In the genomic region with DNA sequence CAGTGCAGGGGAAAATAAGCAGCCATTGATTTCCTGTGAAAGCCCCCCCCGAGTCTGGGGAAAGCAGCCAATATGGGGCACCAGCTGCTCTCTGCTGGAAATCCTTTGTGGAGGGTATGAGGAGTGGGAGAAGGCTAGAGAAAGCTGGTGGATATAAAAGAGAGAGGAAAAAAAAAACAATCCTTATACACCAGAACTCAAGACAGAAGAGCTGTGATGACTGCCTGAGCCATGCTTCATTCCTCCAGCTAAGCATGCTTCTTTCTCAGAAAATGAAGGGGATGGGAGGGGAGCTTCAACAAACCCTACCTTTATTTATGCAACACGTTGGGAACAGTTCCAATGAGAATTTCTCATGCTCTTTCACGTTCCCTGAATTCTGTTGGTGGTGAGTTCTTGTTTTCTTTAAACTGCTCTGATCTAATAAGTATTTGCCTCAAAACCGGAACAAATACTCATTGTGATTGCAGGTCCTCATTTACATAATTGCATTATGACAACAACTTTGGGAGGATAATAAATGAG, we compare ENCODE assay signal across 21 cellular contexts.
A peak's percentile ranks its signal among the peaks of the same experiment; 100 is the strongest.
DNase-seq lines count a peak whose midpoint lies in the region; ATAC-seq and TF ChIP-seq lines count a peak whose summit lies in the region.
"Had no signal": no experiment of that assay in that cellular context is flagged by ENCODE, and none has a peak within 500 bp of the region (broad histone marks: within the 10 kb centered on the region; RNA-seq: fewer than 3 reads in every experiment).

No MANE protein-coding gene starts in this region.

- H3K36me3 ChIP-seq in neuronal stem cell (replicated peaks in 1 of 2; ENCODE audit: control insufficient read depth in 2 of 2, insufficient read depth in 2 of 2, low read length in 2 of 2) = no peaks in the 10 kb centered on the region
- H3K36me3 ChIP-seq: adrenal gland, heart right ventricle, sigmoid colon had no signal

- peaks cover 14% of the 10 kb centered on the region for H3K36me3 Mint-ChIP-seq in glutamatergic neuron (ENCODE audit: unreplicated experiment)
- H3K36me3 Mint-ChIP-seq: CD8-positive, alpha-beta T cell; immature natural killer cell had no signal

- peaks cover 2% of the 10 kb centered on the region for H3K9me3 Mint-ChIP-seq in glutamatergic neuron (ENCODE audit: unreplicated experiment)

- peak overlapping the region; percentile 71 for H3K27ac ChIP-seq in neuronal stem cell (replicated peaks; ENCODE audit: low read length)
- H3K27ac ChIP-seq: adrenal gland, heart right ventricle, sigmoid colon had no signal

- peak overlapping the region; percentile 82 for H3K27ac Mint-ChIP-seq in glutamatergic neuron (ENCODE audit: unreplicated experiment)
- H3K27ac Mint-ChIP-seq: CD8-positive, alpha-beta T cell; immature natural killer cell; T-helper 2 cell treated with Interferon-gamma antibody and Interleukin-4, amounts not matched to agents 5 μg/mL and 100 μg/mL, for 36 hours; WTC11 had no signal

- H2AFZ ChIP-seq in neuronal stem cell (ENCODE audit: low read length) = peak overlapping the region; percentile 59

- no peak for TF ChIP-seq CTCF in astrocyte of the cerebellum (IDR thresholded peaks at IDR 0.05; ENCODE audit: low read depth, low read length, missing control alignments)
- no peak for TF ChIP-seq CTCF in glutamatergic neuron (IDR thresholded peaks at IDR 0.05; ENCODE audit: partially characterized antibody, unreplicated experiment)

- H3K18ac ChIP-seq in neuronal stem cell (ENCODE audit: low read length) = no peak overlapping the region

- in situ Hi-C loops in G401 (cut with HindIII; ENCODE audit: low sequenced_read_pairs) = no loop called here
- in situ Hi-C loops in astrocyte of the cerebellum (cut with HindIII; ENCODE audit: low sequenced_read_pairs) = no loop called here

- no peak overlapping the region for H4K91ac ChIP-seq in neuronal stem cell (ENCODE audit: low read depth, low read length, poor library complexity)

- no peak overlapping the region for H3K4me2 ChIP-seq in neuronal stem cell (ENCODE audit: insufficient read depth, low read length, poor library complexity, severe bottlenecking)

- no peak overlapping the region for H4K8ac ChIP-seq in neuronal stem cell (ENCODE audit: low read depth, low read length)

- no peak overlapping the region for H2BK12ac ChIP-seq in neuronal stem cell (ENCODE audit: low read length)

- no peaks in the 10 kb centered on the region for H3K27me3 ChIP-seq in neuronal stem cell (ENCODE audit: control insufficient read depth in 3 of 3, insufficient read depth in 3 of 3, low read depth in 1 of 3, low read length in 3 of 3)
- H3K27me3 ChIP-seq: adrenal gland, heart right ventricle, sigmoid colon had no signal

- H3K4ac ChIP-seq in neuronal stem cell (ENCODE audit: low read length) = no peak overlapping the region

- WGBS in neuronal stem cell (ENCODE audit: extremely low coverage in 2 of 2, insufficient read length in 2 of 2, insufficient replicate concordance in 1 of 2), 2 donors = no CpG with 5 or more reads among the region's 4 CpGs

- peaks cover 14% of the 10 kb centered on the region for H3K4me1 Mint-ChIP-seq in glutamatergic neuron (ENCODE audit: low read depth, unreplicated experiment)
- H3K4me1 Mint-ChIP-seq: immature natural killer cell had no signal

- no peak overlapping the region for H2AK5ac ChIP-seq in neuronal stem cell (ENCODE audit: low read depth, low read length)

- H3K4me3 ChIP-seq in astrocyte of the cerebellum (ENCODE audit: low read depth, low read length) (no peak overlapping the region), neuronal stem cell (ENCODE audit: low read length in 2 of 2) (peak overlapping the region in 1 of 2 donors; percentile 19)
- H3K4me3 ChIP-seq: adrenal gland, heart right ventricle, sigmoid colon had no signal

- peaks cover 0 to 5% of the 10 kb centered on the region in 2 donors for H3K4me1 ChIP-seq in neuronal stem cell (ENCODE audit: control insufficient read depth in 2 of 2, insufficient read depth in 1 of 2, low read depth in 1 of 2, low read length in 2 of 2)
- H3K4me1 ChIP-seq: adrenal gland, heart right ventricle had no signal

- no peak overlapping the region for H2BK120ac ChIP-seq in neuronal stem cell (ENCODE audit: low read depth, low read length)

- ATAC-seq in HG03432 (IDR thresholded peaks at IDR 0.05; ENCODE audit: unreplicated experiment) (no peak), HG03280 (IDR thresholded peaks at IDR 0.05; ENCODE audit: unreplicated experiment) (no peak), GM21737 (IDR thresholded peaks at IDR 0.05; ENCODE audit: unreplicated experiment) (no peak)
- ATAC-seq: CD8-positive, alpha-beta T cell; heart right ventricle; WTC11 had no signal

- no peaks in the 10 kb centered on the region for H3K79me1 ChIP-seq in neuronal stem cell (ENCODE audit: low read depth, low read length)

- H3K14ac ChIP-seq in neuronal stem cell (ENCODE audit: low read length) = no peak overlapping the region

- H3K4me3 Mint-ChIP-seq in glutamatergic neuron (ENCODE audit: unreplicated experiment) = peak overlapping the region; percentile 43
- H3K4me3 Mint-ChIP-seq: CD8-positive, alpha-beta T cell; immature natural killer cell; T-helper 2 cell treated with Interferon-gamma antibody and Interleukin-4, amounts not matched to agents 5 μg/mL and 100 μg/mL, for 36 hours; WTC11 had no signal

- H2BK5ac ChIP-seq in neuronal stem cell (ENCODE audit: low read length) = no peak overlapping the region

- H2BK15ac ChIP-seq in neuronal stem cell (ENCODE audit: low read length) = no peak overlapping the region

- H3K27me3 Mint-ChIP-seq in glutamatergic neuron (ENCODE audit: unreplicated experiment) = no peaks in the 10 kb centered on the region

- DNase-seq in G401 (ENCODE audit: low spot score) (peak; percentile 21), astrocyte of the cerebellum (ENCODE audit: low read depth) (peak; percentile 5), glutamatergic neuron (peak; percentile 21), neuronal stem cell (ENCODE audit: low spot score) (no peak), dermis blood vessel endothelial cell (no peak)
- DNase-seq: activated CD4-positive, alpha-beta T cell treated with anti-CD3 and anti-CD28 coated beads, Interleukin-2, amount 50 U/mL, for 48 hours; activated gamma-delta T cell; adrenal gland; CD8-positive, alpha-beta T cell; DMS79; heart right ventricle; immature natural killer cell; KBM-7; NCI-H1694 treated with DMSO at 0.1 percent for 48 hours; NCI-H2227 treated with DMSO at 0.1 percent for 48 hours; sigmoid colon had no signal

- no peak overlapping the region for H3K23ac ChIP-seq in neuronal stem cell (ENCODE audit: low read depth, low read length, poor library complexity)

- peaks cover 1 to 27% of the 10 kb centered on the region in 2 donors for H3K9me3 ChIP-seq in neuronal stem cell (replicated peaks in 1 of 2; ENCODE audit: control insufficient read depth in 2 of 2, insufficient read depth in 1 of 2, low read depth in 1 of 2, low read length in 2 of 2)

- no peak overlapping the region for H3K9ac ChIP-seq in neuronal stem cell (ENCODE audit: low read depth, low read length, poor library complexity)

Comparison
In these comparisons a context has a peak if more than half of its experiments do, and no peak if none do; other contexts are left out.
1. DNase-seq: peak in G401 (single experiment), astrocyte of the cerebellum (single experiment) and glutamatergic neuron (single experiment); none in neuronal stem cell (single experiment) and dermis blood vessel endothelial cell (single experiment).